In the genomic region with DNA sequence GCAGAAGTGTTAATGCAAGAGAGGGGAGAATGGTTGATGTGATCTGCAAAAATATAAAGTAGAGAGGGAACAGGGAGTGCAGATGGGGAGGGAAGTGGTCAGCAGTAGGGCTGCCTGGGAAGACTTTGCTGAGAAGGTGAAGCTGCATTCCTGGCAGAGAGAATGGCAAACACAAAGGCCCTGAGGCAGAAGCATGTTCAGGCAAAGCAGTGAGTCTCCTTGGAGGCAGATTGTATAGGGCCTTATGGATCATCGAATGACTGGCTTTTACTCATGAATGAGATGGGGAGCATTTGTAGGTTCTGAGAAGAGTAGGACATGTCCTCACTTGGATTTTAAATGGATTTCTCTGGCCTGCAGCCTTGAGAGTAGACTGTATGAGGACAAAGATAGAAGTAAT, we compare ENCODE assay signal across 1 cellular context.
TF ChIP-seq lines count a peak whose summit lies in the region.

No MANE protein-coding gene starts in this region.

TF ChIP-seq in endothelial cell of umbilical vein, 7 proteins besides CTCF, POLR2A, EP300 and RAD21:
- TF ChIP-seq MYC (IDR thresholded peaks at IDR 0.05; ENCODE audit: low read depth, low read length) = no peak
- no peak for TF ChIP-seq MAX (IDR thresholded peaks at IDR 0.05; ENCODE audit: insufficient read depth, insufficient read length)
- TF ChIP-seq EZH2 (IDR thresholded peaks at IDR 0.05; ENCODE audit: borderline replicate concordance, low read depth, low read length, severe bottlenecking) = no peak
- TF ChIP-seq JUN (IDR thresholded peaks at IDR 0.05; ENCODE audit: borderline replicate concordance, insufficient read depth, insufficient read length, low read depth) = no peak
- TF ChIP-seq GATA2 (IDR thresholded peaks at IDR 0.05; ENCODE audit: insufficient read depth, insufficient read length, low read depth, low read length) = no peak
- TF ChIP-seq FOS (IDR thresholded peaks at IDR 0.05; ENCODE audit: borderline replicate concordance, insufficient read depth, low read length) = no peak
- TF ChIP-seq POLR2AphosphoS5 (IDR thresholded peaks at IDR 0.05; ENCODE audit: insufficient read depth, low read depth, low read length) = no peak
